Comparison of ENCODE assay signal across 8 cellular contexts in the genomic region with DNA sequence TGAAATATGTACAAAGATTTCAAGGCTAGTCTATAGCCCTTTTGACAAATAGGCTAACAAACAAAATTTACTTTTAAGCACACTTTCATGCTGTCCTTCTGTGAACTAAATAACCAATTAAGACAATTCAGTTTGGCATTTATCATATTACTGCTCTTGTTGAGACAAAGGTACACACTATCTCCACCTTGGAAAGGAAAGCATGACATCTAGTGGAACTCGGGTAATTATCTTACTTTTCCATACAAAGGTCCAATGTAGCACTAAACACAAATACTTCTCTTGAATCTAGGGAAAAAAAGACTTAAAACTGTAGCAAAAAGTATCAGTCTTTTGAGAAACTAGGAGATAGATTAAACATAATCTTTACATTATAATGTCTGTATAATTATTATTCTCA.
DNase-seq lines count a peak whose midpoint lies in the region; ATAC-seq and TF ChIP-seq lines count a peak whose summit lies in the region.

No MANE protein-coding gene starts in this region.

- H3K27ac Mint-ChIP-seq in type B pancreatic cell, result no peak overlapping the region
- H3K27ac Mint-ChIP-seq in activated CD4-positive, alpha-beta memory T cell treated with anti-CD3 and anti-CD28 coated beads, Interleukin-2, amount 10 ng/mL, durations not matched to agents 7 days and 5 days, result no peak overlapping the region

- DNase-seq in Right ventricle myocardium superior (no peak), Right ventricle myocardium inferior (ENCODE audit: missing footprints) (no peak), NCI-H128 (lab: John Stamatoyannopoulos, UW; ENCODE audit: unreplicated experiment) (peak; percentile 25), dermis blood vessel endothelial cell (peak; percentile 39), type B pancreatic cell (ENCODE audit: extremely low spot score, unreplicated experiment) (no peak), HK-2 (ENCODE audit: unreplicated experiment) (no peak)
- no peak for DNase-seq in activated CD4-positive, alpha-beta memory T cell treated with anti-CD3 and anti-CD28 coated beads, Interleukin-2, amount 10 ng/mL, durations not matched to agents 7 days and 5 days

- H3K4me3 Mint-ChIP-seq in type B pancreatic cell, result no peak overlapping the region
- H3K4me3 Mint-ChIP-seq in activated CD4-positive, alpha-beta memory T cell treated with anti-CD3 and anti-CD28 coated beads, Interleukin-2, amount 10 ng/mL, durations not matched to agents 7 days and 5 days, result no peak overlapping the region

- no peaks in the 10 kb centered on the region for H3K36me3 Mint-ChIP-seq in type B pancreatic cell
- peaks cover 6% of the 10 kb centered on the region for H3K36me3 Mint-ChIP-seq in activated CD4-positive, alpha-beta memory T cell treated with anti-CD3 and anti-CD28 coated beads, Interleukin-2, amount 10 ng/mL, durations not matched to agents 7 days and 5 days (ENCODE audit: low read depth)

- peak; percentile 74 for ATAC-seq in Right ventricle myocardium superior (ENCODE audit: poor library complexity)
- ATAC-seq in Right ventricle myocardium inferior, result no peak
- no peak for ATAC-seq in HG03045 (IDR thresholded peaks at IDR 0.05; ENCODE audit: unreplicated experiment)

- TF ChIP-seq CTCF in type B pancreatic cell (conservative IDR thresholded peaks at IDR 0.05), result peak; percentile 32

- H3K4me1 Mint-ChIP-seq in type B pancreatic cell (ENCODE audit: unreplicated experiment), result no peaks in the 10 kb centered on the region
- H3K4me1 Mint-ChIP-seq in activated CD4-positive, alpha-beta memory T cell treated with anti-CD3 and anti-CD28 coated beads, Interleukin-2, amount 10 ng/mL, durations not matched to agents 7 days and 5 days, result no peaks in the 10 kb centered on the region

- CTCF ChIA-PET in activated CD4-positive, alpha-beta memory T cell treated with anti-CD3 and anti-CD28 coated beads, Interleukin-2, amount 10 ng/mL, durations not matched to agents 7 days and 5 days (lab: Charles Lee), result interaction anchor here (2.6 kb wide), 1 partner anchor 14 kb away, joined by 5 read pairs; no protein-coding TSS in a partner anchor

- H3K9me3 Mint-ChIP-seq in type B pancreatic cell, result no peaks in the 10 kb centered on the region
- no peaks in the 10 kb centered on the region for H3K9me3 Mint-ChIP-seq in activated CD4-positive, alpha-beta memory T cell treated with anti-CD3 and anti-CD28 coated beads, Interleukin-2, amount 10 ng/mL, durations not matched to agents 7 days and 5 days

- H3K27me3 Mint-ChIP-seq in type B pancreatic cell, result no peaks in the 10 kb centered on the region
- H3K27me3 Mint-ChIP-seq in activated CD4-positive, alpha-beta memory T cell treated with anti-CD3 and anti-CD28 coated beads, Interleukin-2, amount 10 ng/mL, durations not matched to agents 7 days and 5 days, result no peaks in the 10 kb centered on the region

- POLR2A ChIA-PET in activated CD4-positive, alpha-beta memory T cell treated with anti-CD3 and anti-CD28 coated beads, Interleukin-2, amount 10 ng/mL, durations not matched to agents 7 days and 5 days (lab: Charles Lee), result no interaction called here

- intact Hi-C loops in Right ventricle myocardium superior (cut with DNase I) (loop anchor here (5.0 kb wide), 1 partner anchor 435 kb away; no protein-coding TSS in a partner anchor), Right ventricle myocardium inferior (cut with DNase I) (loop anchor here (5.0 kb wide), 2 partner anchors 225 to 435 kb away; no protein-coding TSS in a partner anchor)

Comparison
In these comparisons a context has a peak if more than half of its experiments do, and no peak if none do; other contexts are left out.
1. DNase-seq: peak in NCI-H128 (single experiment) and dermis blood vessel endothelial cell (single experiment); none in Right ventricle myocardium superior (single experiment), Right ventricle myocardium inferior (single experiment), type B pancreatic cell (single experiment), HK-2 (single experiment) and activated CD4-positive, alpha-beta memory T cell treated with anti-CD3 and anti-CD28 coated beads, Interleukin-2, amount 10 ng/mL, durations not matched to agents 7 days and 5 days (single experiment).